In the genomic region with DNA sequence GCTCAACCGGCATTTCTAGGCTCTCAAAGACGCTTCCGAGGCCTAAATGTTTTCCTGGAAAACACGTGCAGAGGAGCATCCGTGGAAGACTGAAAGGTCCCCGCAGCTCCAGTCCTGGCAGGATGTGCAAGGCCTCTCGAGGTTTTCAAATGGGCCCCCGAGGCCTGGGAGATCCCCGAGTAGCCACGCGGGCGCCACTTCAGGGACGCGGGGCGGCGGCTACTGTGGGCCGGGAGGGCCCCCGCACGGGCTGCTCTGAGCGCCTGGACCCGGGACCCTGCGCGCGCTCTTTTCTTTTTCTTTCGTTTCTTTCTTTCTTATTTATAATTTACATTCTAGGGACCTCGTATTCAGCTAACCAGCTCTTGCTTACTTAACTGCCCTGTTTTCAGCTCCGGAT, we compare ENCODE assay signal across 10 cellular contexts. TPM values are rescaled to one million over a fixed set of nuclear protein-coding genes. Genes with fewer than 3 reads are reported as not detected.
A peak's percentile ranks its signal among the peaks of the same experiment; 100 is the strongest.
DNase-seq lines count a peak whose midpoint lies in the region; ATAC-seq and TF ChIP-seq lines count a peak whose summit lies in the region.
"Had no signal": no experiment of that assay in that cellular context is flagged by ENCODE, and none has a peak within 500 bp of the region (broad histone marks: within the 10 kb centered on the region; RNA-seq: fewer than 3 reads in every experiment).

No MANE protein-coding gene starts in this region.

- WGBS in hepatocyte (ENCODE audit: low lambda C conversion rate, missing lambda C conversion rate): 7% methylated on average over 27 of the region's 27 CpGs

- no peak for TF ChIP-seq POLR2A in gastrocnemius medialis (IDR thresholded peaks at IDR 0.05)

- no peak for TF ChIP-seq CTCF in GM23338 (conservative IDR thresholded peaks at IDR 0.05; ENCODE audit: low read depth in 2 of 2)
- no peak for TF ChIP-seq CTCF in WERI-Rb-1 (IDR thresholded peaks at IDR 0.05; ENCODE audit: low read depth, low read length)
- TF ChIP-seq CTCF in hepatocyte (IDR thresholded peaks at IDR 0.05; ENCODE audit: poor library complexity): no peak
- TF ChIP-seq CTCF in gastrocnemius medialis (IDR thresholded peaks at IDR 0.05 in 4 of 5, conservative IDR thresholded peaks at IDR 0.05 in 1 of 5): no peak

- H3K9me3 ChIP-seq in WERI-Rb-1 (ENCODE audit: severe bottlenecking) (no peaks in the 10 kb centered on the region), hepatocyte (ENCODE audit: low read depth) (no peaks in the 10 kb centered on the region), gastrocnemius medialis (no peaks in the 10 kb centered on the region)

- H3K27ac ChIP-seq in GM23338 (ENCODE audit: low read depth) (no peak overlapping the region), WERI-Rb-1 (no peak overlapping the region), hepatocyte (no peak overlapping the region), gastrocnemius medialis (no peak overlapping the region)

- H3K4me1 Mint-ChIP-seq in GM23338: peaks cover 51% of the 10 kb centered on the region

- in situ Hi-C loops in gastrocnemius medialis (cut with MboI; ENCODE audit: low sequenced_read_pairs in 4 of 4): no loop called here

- ATAC-seq in GM23338 (no peak), gastrocnemius medialis (no peak)

- H3K79me2 ChIP-seq in GM23338 (replicated peaks; ENCODE audit: insufficient read depth) (no peaks in the 10 kb centered on the region), hepatocyte (no peaks in the 10 kb centered on the region)

- no peaks in the 10 kb centered on the region; the same call in none of the 2 replicates for H4K20me1 ChIP-seq in GM23338 (replicated peaks; ENCODE audit: insufficient read depth)
- no peaks in the 10 kb centered on the region for H4K20me1 ChIP-seq in hepatocyte (ENCODE audit: insufficient read depth, poor library complexity, severe bottlenecking)

- intact Hi-C loops in gastrocnemius medialis (cut with DNase I; ENCODE audit: low total_unique reads): no loop called here

- H3K36me3 Mint-ChIP-seq in GM23338 (ENCODE audit: low read depth): peaks cover 7% of the 10 kb centered on the region; the same call in 2 of the 3 replicates

- peaks cover 25% of the 10 kb centered on the region for H3F3A ChIP-seq in GM23338 (replicated peaks; ENCODE audit: low read depth)

- H3K4me2 ChIP-seq in GM23338 (peak overlapping the region; percentile 72), hepatocyte (peak overlapping the region; percentile 89)

- peaks cover 84% of the 10 kb centered on the region for H3K27me3 ChIP-seq in GM23338 (ENCODE audit: insufficient read depth)
- peaks cover 64% of the 10 kb centered on the region for H3K27me3 ChIP-seq in WERI-Rb-1 (ENCODE audit: insufficient read depth, low read depth, severe bottlenecking)
- peaks cover 72% of the 10 kb centered on the region for H3K27me3 ChIP-seq in hepatocyte
- H3K27me3 ChIP-seq in gastrocnemius medialis: peaks cover 57 to 79% (median 74%) of the 10 kb centered on the region in 3 donors

- H3K36me3 ChIP-seq in GM23338 (ENCODE audit: insufficient read depth): no peaks in the 10 kb centered on the region
- H3K36me3 ChIP-seq in WERI-Rb-1: no peaks in the 10 kb centered on the region
- no peaks in the 10 kb centered on the region for H3K36me3 ChIP-seq in hepatocyte (replicated peaks; ENCODE audit: insufficient read depth, low read depth)
- no peaks in the 10 kb centered on the region for H3K36me3 ChIP-seq in gastrocnemius medialis

- H3K9me3 Mint-ChIP-seq in GM23338: peaks cover 8% of the 10 kb centered on the region; the same call in 2 of the 3 replicates

- H3K9me2 ChIP-seq in GM23338 (ENCODE audit: insufficient read depth) (no peaks in the 10 kb centered on the region), hepatocyte (replicated peaks; ENCODE audit: insufficient read depth) (no peaks in the 10 kb centered on the region)

- peaks cover 53% of the 10 kb centered on the region for H3K4me1 ChIP-seq in GM23338 (ENCODE audit: insufficient read depth)
- peaks cover 24% of the 10 kb centered on the region for H3K4me1 ChIP-seq in hepatocyte (ENCODE audit: insufficient read depth)
- H3K4me1 ChIP-seq in gastrocnemius medialis: peaks cover 0 to 6% of the 10 kb centered on the region in 2 donors

- H3K27me3 Mint-ChIP-seq in GM23338 (ENCODE audit: insufficient read depth, low read depth, poor library complexity): peaks cover 75% of the 10 kb centered on the region

- H3K4me3 ChIP-seq in GM23338 (peak overlapping the region; percentile 95), WERI-Rb-1 (ENCODE audit: low read depth, low read length) (peak overlapping the region; percentile 49), hepatocyte (peak overlapping the region; percentile 48), gastrocnemius medialis (peak overlapping the region in 3 of 4 donors; percentile 13 to 49 (median 36))

- H2AFZ ChIP-seq in GM23338 (peak overlapping the region; percentile 98), hepatocyte (peak overlapping the region; percentile 93)

- H3K4me3 Mint-ChIP-seq in GM23338: peak overlapping the region; percentile 83

- DNase-seq in GM23338 (ENCODE audit: low spot score): no peak
- DNase-seq in WERI-Rb-1: no peak
- peak; percentile 7 for DNase-seq in hepatocyte (ENCODE audit: low spot score)
- DNase-seq in gastrocnemius medialis: no peak
- DNase-seq in NCI-H2227 (lab: John Stamatoyannopoulos, UW; ENCODE audit: unreplicated experiment): no peak
- no peak for DNase-seq in UCSD-AML1 (lab: John Stamatoyannopoulos, UW; ENCODE audit: unreplicated experiment)
- DNase-seq in COLO829 (ENCODE audit: low spot score): no peak
- DNase-seq: NK-92 treated with Interleukin-12 subunit alpha and Interleukin-12 subunit beta, amount 100 ng/mL, for 24 hours; stimulated activated CD4-positive, alpha-beta T cell treated with anti-CD3 and anti-CD28 coated beads, Interleukin-2, amount 100 ng/mL, for 48 hours had no signal

- H3K27ac Mint-ChIP-seq in GM23338: no peak overlapping the region

TF ChIP-seq in GM23338, 12 proteins besides CTCF, POLR2A, EP300 and RAD21:
- TF ChIP-seq JUNB (IDR thresholded peaks at IDR 0.05; ENCODE audit: unreplicated experiment) (no peak), NANOG (IDR thresholded peaks at IDR 0.05; ENCODE audit: borderline replicate concordance) (no peak), CREB1 (CRISPR knock-in tag; IDR thresholded peaks at IDR 0.05; ENCODE audit: low read depth) (no peak), EZH2phosphoT487 (IDR thresholded peaks at IDR 0.05; ENCODE audit: unreplicated experiment) (no peak), ZNF114 (CRISPR knock-in tag; IDR thresholded peaks at IDR 0.05) (no peak), POLR2AphosphoS5 (IDR thresholded peaks at IDR 0.05; ENCODE audit: low read depth) (no peak)
- TF ChIP-seq, protein P1, sequence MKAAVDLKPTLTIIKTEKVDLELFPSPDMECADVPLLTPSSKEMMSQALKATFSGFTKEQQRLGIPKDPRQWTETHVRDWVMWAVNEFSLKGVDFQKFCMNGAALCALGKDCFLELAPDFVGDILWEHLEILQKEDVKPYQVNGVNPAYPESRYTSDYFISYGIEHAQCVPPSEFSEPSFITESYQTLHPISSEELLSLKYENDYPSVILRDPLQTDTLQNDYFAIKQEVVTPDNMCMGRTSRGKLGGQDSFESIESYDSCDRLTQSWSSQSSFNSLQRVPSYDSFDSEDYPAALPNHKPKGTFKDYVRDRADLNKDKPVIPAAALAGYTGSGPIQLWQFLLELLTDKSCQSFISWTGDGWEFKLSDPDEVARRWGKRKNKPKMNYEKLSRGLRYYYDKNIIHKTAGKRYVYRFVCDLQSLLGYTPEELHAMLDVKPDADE (IDR thresholded peaks at IDR 0.05): no peak
- TF ChIP-seq, protein P2, sequence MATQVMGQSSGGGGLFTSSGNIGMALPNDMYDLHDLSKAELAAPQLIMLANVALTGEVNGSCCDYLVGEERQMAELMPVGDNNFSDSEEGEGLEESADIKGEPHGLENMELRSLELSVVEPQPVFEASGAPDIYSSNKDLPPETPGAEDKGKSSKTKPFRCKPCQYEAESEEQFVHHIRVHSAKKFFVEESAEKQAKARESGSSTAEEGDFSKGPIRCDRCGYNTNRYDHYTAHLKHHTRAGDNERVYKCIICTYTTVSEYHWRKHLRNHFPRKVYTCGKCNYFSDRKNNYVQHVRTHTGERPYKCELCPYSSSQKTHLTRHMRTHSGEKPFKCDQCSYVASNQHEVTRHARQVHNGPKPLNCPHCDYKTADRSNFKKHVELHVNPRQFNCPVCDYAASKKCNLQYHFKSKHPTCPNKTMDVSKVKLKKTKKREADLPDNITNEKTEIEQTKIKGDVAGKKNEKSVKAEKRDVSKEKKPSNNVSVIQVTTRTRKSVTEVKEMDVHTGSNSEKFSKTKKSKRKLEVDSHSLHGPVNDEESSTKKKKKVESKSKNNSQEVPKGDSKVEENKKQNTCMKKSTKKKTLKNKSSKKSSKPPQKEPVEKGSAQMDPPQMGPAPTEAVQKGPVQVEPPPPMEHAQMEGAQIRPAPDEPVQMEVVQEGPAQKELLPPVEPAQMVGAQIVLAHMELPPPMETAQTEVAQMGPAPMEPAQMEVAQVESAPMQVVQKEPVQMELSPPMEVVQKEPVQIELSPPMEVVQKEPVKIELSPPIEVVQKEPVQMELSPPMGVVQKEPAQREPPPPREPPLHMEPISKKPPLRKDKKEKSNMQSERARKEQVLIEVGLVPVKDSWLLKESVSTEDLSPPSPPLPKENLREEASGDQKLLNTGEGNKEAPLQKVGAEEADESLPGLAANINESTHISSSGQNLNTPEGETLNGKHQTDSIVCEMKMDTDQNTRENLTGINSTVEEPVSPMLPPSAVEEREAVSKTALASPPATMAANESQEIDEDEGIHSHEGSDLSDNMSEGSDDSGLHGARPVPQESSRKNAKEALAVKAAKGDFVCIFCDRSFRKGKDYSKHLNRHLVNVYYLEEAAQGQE (IDR thresholded peaks at IDR 0.05; ENCODE audit: unreplicated experiment): no peak

RNA-seq across cellular contexts. Expression of a gene that starts 4.3 kb away (rescaled TPM):
- total RNA-seq in GM23338 (2014; rRNA removed; shearing (Covaris generic)): 15.8 and 25.3 TPM in 2 replicates
- 13.6 and 14.5 TPM in 2 replicates for polyA plus RNA-seq in GM23338 (2016; fragmentation: Nextera tagmentation; extraction: Ambion mirVana)
- 6.0 and 7.5 TPM in 2 replicates for total RNA-seq in hepatocyte
- 7.8 and 8.1 TPM in 2 replicates for polyA plus RNA-seq in hepatocyte
- total RNA-seq in gastrocnemius medialis: 1 to 10 TPM in 1 of 4 donors, not detected in 3; 2.4 TPM
- total RNA-seq: mononuclear cell had no signal

Comparison
In these comparisons a context has a peak if more than half of its experiments do, and no peak if none do; other contexts are left out.
1. H3K4me3 ChIP-seq: peak in every context shown above with its lines; median percentile 95 in GM23338; 49 in WERI-Rb-1; 48 in hepatocyte; 36 in gastrocnemius medialis.